In genomic region chr1:77889671-77890070, GRCh38 we compare ENCODE assay signal across 8 cellular contexts. TPM values are rescaled to one million over a fixed set of nuclear protein-coding genes. Genes with fewer than 3 reads are reported as not detected.
DNase-seq lines count a peak whose midpoint lies in the region; ATAC-seq, FAIRE-seq and TF ChIP-seq lines count a peak whose summit lies in the region.

No MANE protein-coding gene starts in this region.

- H3K79me2 ChIP-seq in H1 (ENCODE audit: control insufficient read depth in 1 of 2, insufficient read depth in 2 of 2, low read length in 2 of 2) (no peaks in the 10 kb centered on the region), OCI-LY7 (ENCODE audit: insufficient read depth, low read depth, low read length) (no peaks in the 10 kb centered on the region)

- H3K56ac ChIP-seq in IMR-90 (ENCODE audit: extremely low read depth, insufficient read depth, low read length) (peak overlapping the region; percentile 100), H1 (replicated peaks; ENCODE audit: insufficient read length, low read depth, low read length) (no peak overlapping the region)

- peaks cover 2% of the 10 kb centered on the region for H3K36me3 Mint-ChIP-seq in mesothelial cell of epicardium

- H3K9me1 ChIP-seq in IMR-90 (ENCODE audit: insufficient read depth, low read length) = no peaks in the 10 kb centered on the region

- H3K79me1 ChIP-seq in IMR-90 (ENCODE audit: low read depth in 1 of 2, low read length in 2 of 2) = peaks cover 15 to 34% of the 10 kb centered on the region in 2 experiments; a peak in 3 of 4 replicates
- no peaks in the 10 kb centered on the region for H3K79me1 ChIP-seq in H1 (ENCODE audit: low read depth, low read length)

- H3K23me2 ChIP-seq in H1 (ENCODE audit: low read depth, low read length) = peaks cover 5% of the 10 kb centered on the region

- H3K18ac ChIP-seq in IMR-90 (ENCODE audit: low read depth, low read length) (peak overlapping the region; percentile 99), H1 (ENCODE audit: extremely low read depth, low read length) (no peak overlapping the region)

- TF ChIP-seq POLR2A in IMR-90 (IDR thresholded peaks at IDR 0.05; ENCODE audit: low read depth, low read length) (0 out of 2 replicates have a peak, but pooled peaks have one; percentile 51), H1 (IDR thresholded peaks at IDR 0.05; ENCODE audit: control extremely low read depth in 1 of 2, low read depth in 2 of 2, low read length in 2 of 2) (no peak)

- BruUV-seq in IMR-90 (replicated peaks; lab: Mats Ljungman, UMichigan) (no TSS peak), OCI-LY7 (replicated peaks; lab: Mats Ljungman, UMichigan) (no TSS peak)

- H3K36me3 ChIP-seq in IMR-90 (ENCODE audit: control insufficient read depth, insufficient read depth, low read length) = peaks cover 14% of the 10 kb centered on the region
- H3K36me3 ChIP-seq in H1 (ENCODE audit: control insufficient read depth in 2 of 4, insufficient read depth in 4 of 4, low read length in 3 of 4) = no peaks in the 10 kb centered on the region
- no peaks in the 10 kb centered on the region for H3K36me3 ChIP-seq in OCI-LY7 (ENCODE audit: insufficient read depth, low read length)

- H3K27ac Mint-ChIP-seq in mesothelial cell of epicardium = peak overlapping the region; percentile 92

- no peak for TF ChIP-seq EP300 in H1 (IDR thresholded peaks at IDR 0.05; ENCODE audit: borderline replicate concordance in 1 of 2, low read depth in 2 of 2, low read length in 2 of 2)

- H2AK9ac ChIP-seq in IMR-90 (replicated peaks; ENCODE audit: low read depth, low read length, poor library complexity) = no peak overlapping the region

- WGBS in IMR-90 (ENCODE audit: extremely low coverage in 2 of 2, insufficient read length in 1 of 2), 2 experiments = no CpG with 5 or more reads among the region's 7 CpGs
- WGBS in H1 (ENCODE audit: extremely low coverage in 1 of 2, insufficient coverage in 1 of 2, insufficient read length in 1 of 2, insufficient replicate concordance in 2 of 2, low coverage in 1 of 2, low lambda C conversion rate in 2 of 2, missing lambda C conversion rate in 1 of 2), 2 experiments = 53% methylated on average over 7 of the region's 7 CpGs; no CpG with 5 or more reads in 1 of the 2 experiments

- H3K9me3 ChIP-seq in IMR-90 (ENCODE audit: control insufficient read depth, insufficient read depth, low read length) = no peaks in the 10 kb centered on the region
- no peaks in the 10 kb centered on the region for H3K9me3 ChIP-seq in H1 (ENCODE audit: insufficient read depth in 2 of 2, low read depth in 1 of 2, low read length in 1 of 2)
- no peaks in the 10 kb centered on the region for H3K9me3 ChIP-seq in OCI-LY7 (ENCODE audit: low read length)

- FAIRE-seq in H1 (lab: Jason Lieb, UNC) = no peak

- H3K27me3 Mint-ChIP-seq in mesothelial cell of epicardium (ENCODE audit: low read depth) = no peaks in the 10 kb centered on the region

- peak overlapping the region; percentile 99 for H2BK120ac ChIP-seq in IMR-90 (ENCODE audit: low read depth, low read length)
- H2BK120ac ChIP-seq in H1 (replicated peaks; ENCODE audit: low read depth, low read length) = no peak overlapping the region

- intact Hi-C loops in IMR-90 (cut with micrococcal nuclease) = loop anchor here (2.0 kb wide), 2 partner anchors 57 to 131 kb away; partner anchors contain the start of gene USP33
- intact Hi-C loops in OCI-LY7 (cut with micrococcal nuclease; ENCODE audit: unreplicated experiment) = no loop called here

- CTCF ChIA-PET in IMR-90 (lab: Yijun Ruan, JAX) = no interaction called here
- CTCF ChIA-PET in H1 (lab: Charles Lee; ENCODE audit: partially characterized antibody) = no interaction called here
- CTCF ChIA-PET in OCI-LY7 (lab: Charles Lee; ENCODE audit: unreplicated experiment) = no interaction called here

- dilution Hi-C loops in IMR-90 (cut with HindIII; ENCODE audit: low sequenced_read_pairs, unreplicated experiment) = no loop called here

- H3K23ac ChIP-seq in IMR-90 (ENCODE audit: low read depth, low read length) (peak overlapping the region; percentile 92; the same call in 1 of the 2 replicates), H1 (ENCODE audit: insufficient read length) (no peak overlapping the region)

- H3K9ac ChIP-seq in IMR-90 (ENCODE audit: low read depth, low read length) (peak overlapping the region; percentile 98), H1 (replicated peaks in 1 of 4; ENCODE audit: extremely low read depth in 1 of 4, low read depth in 3 of 4, low read length in 3 of 4) (no peak overlapping the region)

- H3K27me3 ChIP-seq in IMR-90 (ENCODE audit: control insufficient read depth, insufficient read depth, low read length) (no peaks in the 10 kb centered on the region), H1 (replicated peaks in 1 of 4; ENCODE audit: control insufficient read depth in 3 of 4, extremely low read depth in 1 of 4, insufficient read depth in 3 of 4, low read length in 3 of 4) (no peaks in the 10 kb centered on the region)

- POLR2A ChIA-PET in IMR-90 (lab: Charles Lee; ENCODE audit: unreplicated experiment) = no interaction called here
- POLR2A ChIA-PET in H1 (lab: Charles Lee; ENCODE audit: partially characterized antibody) = interaction anchor here (1.1 to 2.2 kb wide), 3 partner anchors 11 to 207 kb away, joined by 3 to 10 read pairs (median 6); partner anchors contain the start of gene ZZZ3
- POLR2A ChIA-PET in OCI-LY7 (lab: Charles Lee) = no interaction called here

- H4K5ac ChIP-seq in IMR-90 (ENCODE audit: low read depth, low read length) = peak overlapping the region; percentile 99
- no peak overlapping the region for H4K5ac ChIP-seq in H1 (ENCODE audit: insufficient read length, low read depth, low read length)

- no peaks in the 10 kb centered on the region for H3K9me3 Mint-ChIP-seq in mesothelial cell of epicardium

- peak overlapping the region; percentile 93 for H3K4me2 ChIP-seq in IMR-90 (ENCODE audit: low read depth, low read length)
- peak overlapping the region; percentile 59 to 76 for H3K4me2 ChIP-seq in H1 (ENCODE audit: insufficient read depth in 1 of 2, low read depth in 2 of 2, low read length in 2 of 2)
- no peak overlapping the region for H3K4me2 ChIP-seq in OCI-LY7 (ENCODE audit: low read length)

- H2AK5ac ChIP-seq in IMR-90 (ENCODE audit: low read depth, low read length) (peak overlapping the region; percentile 37; the same call in 1 of the 2 replicates), H1 (ENCODE audit: low read depth, low read length) (no peak overlapping the region)

- H3K14ac ChIP-seq in IMR-90 (replicated peaks; ENCODE audit: low read depth, low read length) = peak overlapping the region; percentile 100
- no peak overlapping the region for H3K14ac ChIP-seq in H1 (ENCODE audit: insufficient read length)

- peak overlapping the region; percentile 100; the same call in 1 of the 2 replicates for H3K4ac ChIP-seq in IMR-90 (ENCODE audit: low read depth, low read length)
- H3K4ac ChIP-seq in H1 (replicated peaks; ENCODE audit: insufficient read length, low read depth, low read length) = no peak overlapping the region

- H4K20me1 ChIP-seq in IMR-90 (ENCODE audit: insufficient read depth, low read length) (peaks cover 7% of the 10 kb centered on the region; the same call in 1 of the 2 replicates), H1 (replicated peaks in 1 of 2; ENCODE audit: control insufficient read depth in 1 of 2, insufficient read depth in 2 of 2, low read length in 2 of 2) (no peaks in the 10 kb centered on the region), OCI-LY7 (ENCODE audit: insufficient read depth, low read length) (no peaks in the 10 kb centered on the region)

- TF ChIP-seq CTCF in IMR-90 (conservative IDR thresholded peaks at IDR 0.05; ENCODE audit: low read depth, low read length) (no peak), H1 (IDR thresholded peaks at IDR 0.05; ENCODE audit: control extremely low read depth in 1 of 3, insufficient read depth in 1 of 3, low read depth in 1 of 3, low read length in 3 of 3) (no peak), mesothelial cell of epicardium (IDR thresholded peaks at IDR 0.05; ENCODE audit: unreplicated experiment) (no peak), OCI-LY7 (conservative IDR thresholded peaks at IDR 0.05; ENCODE audit: low read length) (no peak)

- H4K91ac ChIP-seq in IMR-90 (ENCODE audit: insufficient read depth, low read depth, low read length) = peak overlapping the region; percentile 100
- H4K91ac ChIP-seq in H1 (replicated peaks; ENCODE audit: insufficient read length, low read length) = no peak overlapping the region

- TF ChIP-seq RAD21 in IMR-90 (IDR thresholded peaks at IDR 0.05; ENCODE audit: low read length) (no peak), H1 (IDR thresholded peaks at IDR 0.05 in 1 of 2, conservative IDR thresholded peaks at IDR 0.05 in 1 of 2; ENCODE audit: low read depth in 2 of 2, low read length in 2 of 2) (no peak)

- H3K4me1 ChIP-seq in IMR-90 (ENCODE audit: control insufficient read depth, insufficient read depth, low read length) (peaks cover 9% of the 10 kb centered on the region), H1 (replicated peaks in 1 of 4; ENCODE audit: control insufficient read depth in 3 of 4, insufficient read depth in 4 of 4, low read length in 3 of 4) (peaks cover 0 to 3% (median 0%) of the 10 kb centered on the region in 4 experiments; a peak in 1 of 7 replicates), OCI-LY7 (ENCODE audit: insufficient read depth, low read length, poor library complexity, severe bottlenecking) (no peaks in the 10 kb centered on the region)

- peak overlapping the region; percentile 85 to 97 for H4K8ac ChIP-seq in IMR-90 (ENCODE audit: low read depth in 2 of 2, low read length in 2 of 2)
- H4K8ac ChIP-seq in H1 (ENCODE audit: extremely low read depth, insufficient read depth, low read length) = no peak overlapping the region

- H3K4me3 ChIP-seq in IMR-90 (ENCODE audit: insufficient read depth, low read depth, low read length) (peak overlapping the region; percentile 98), H1 (ENCODE audit: extremely low read depth in 1 of 4, insufficient read depth in 2 of 4, low read depth in 3 of 4, low read length in 4 of 4) (peak overlapping the region in 3 of 4 experiments; percentile 70 to 93 (median 92); a peak in 6 of 8 replicates), OCI-LY7 (ENCODE audit: low read depth, low read length, poor library complexity, severe bottlenecking) (no peak overlapping the region)

- H3K4me3 Mint-ChIP-seq in mesothelial cell of epicardium = peak overlapping the region; percentile 88

- H3K4me1 Mint-ChIP-seq in mesothelial cell of epicardium = peaks cover 11% of the 10 kb centered on the region

- peak overlapping the region; percentile 85; the same call in 2 of the 3 replicates for H2BK15ac ChIP-seq in IMR-90 (ENCODE audit: low read depth, low read length)
- no peak overlapping the region for H2BK15ac ChIP-seq in H1 (ENCODE audit: low read length)

- H2BK20ac ChIP-seq in IMR-90 (ENCODE audit: low read depth, low read length) = peak overlapping the region; percentile 83; the same call in 1 of the 2 replicates
- no peak overlapping the region for H2BK20ac ChIP-seq in H1 (ENCODE audit: low read length)

- H2AFZ ChIP-seq in IMR-90 (replicated peaks; ENCODE audit: low read length, poor library complexity) = no peak overlapping the region
- H2AFZ ChIP-seq in H1 (ENCODE audit: low read length) = no peak overlapping the region
- H2AFZ ChIP-seq in OCI-LY7 (ENCODE audit: low read length) = no peak overlapping the region

- peak; percentile 18 for ATAC-seq in IMR-90 (ENCODE audit: low read depth)

- H2BK5ac ChIP-seq in IMR-90 (ENCODE audit: low read depth, low read length, poor library complexity, severe bottlenecking) (peak overlapping the region; percentile 99), H1 (ENCODE audit: low read depth, low read length) (no peak overlapping the region)

- H3K9me2 ChIP-seq in OCI-LY7 (ENCODE audit: insufficient read depth, low read length) = no peaks in the 10 kb centered on the region

- DNase-seq in A172 (ENCODE audit: low spot score) (peak; percentile 55), IMR-90 (peak; percentile 91), H1 (ENCODE audit: low read depth in 1 of 2, low spot score in 2 of 2) (no peak), mesothelial cell of epicardium (ENCODE audit: low spot score in 2 of 2, unreplicated experiment in 2 of 2) (no peak), OCI-LY7 (ENCODE audit: low spot score) (no peak), NCI-H128 (lab: John Stamatoyannopoulos, UW; ENCODE audit: unreplicated experiment) (no peak)
- DNase-seq in activated CD4-positive, CD25-positive, alpha-beta regulatory T cell treated with anti-CD3 and anti-CD28 coated beads, Interleukin-2, amount 50 U/mL, for 72 hours = no peak
- no peak for DNase-seq in activated CD4-positive, alpha-beta T cell treated with anti-CD3 and anti-CD28 coated beads for 4 hours

- no peak overlapping the region for H2BK12ac ChIP-seq in H1 (ENCODE audit: low read depth, low read length)

- H3K27ac ChIP-seq in IMR-90 (ENCODE audit: insufficient read depth, low read length) = peak overlapping the region; percentile 99
- H3K27ac ChIP-seq in H1 (ENCODE audit: low read depth, low read length) = no peak overlapping the region
- H3K27ac ChIP-seq in OCI-LY7 (ENCODE audit: low read depth, low read length, poor library complexity, severe bottlenecking) = no peak overlapping the region

- in situ Hi-C loops in IMR-90 (cut with MboI; ENCODE audit: low sequenced_read_pairs) = no loop called here

RNA-seq across cellular contexts. Expression of gene NEXN, which starts 1.2 kb away (rescaled TPM):
- 4.0 and 5.6 TPM in 2 replicates for total RNA-seq in A172 (2014; rRNA removed; shearing (Covaris generic))
- 5.2 and 10.3 TPM in 2 replicates for total RNA-seq in IMR-90 (2012; rRNA removed)
- polyA plus RNA-seq in IMR-90 (2012; rRNA removed) = 13.4 and 16.1 TPM in 2 replicates
- polyA plus RNA-seq in IMR-90 (2012; cell fraction: cytosol; rRNA removed) = 1.9 and 2.5 TPM in 2 replicates
- polyA plus RNA-seq in IMR-90 (2012; cell fraction: nucleus; rRNA removed; ENCODE audit: low replicate concordance) = 2.7 and 27.0 TPM in 2 replicates
- total RNA-seq in H1 (2021; fragmentation: NEBNext Ultra II Directional; extraction: Animal tissue kit (Norgen Biotek cat#: 25700)) = 2.6 and 2.9 TPM in 2 replicates
- 0.17 and 0.20 TPM in 2 replicates for polyA plus RNA-seq in H1 (2011; rRNA removed)
- polyA plus RNA-seq in H1 (2011; cell fraction: cytosol; rRNA removed) = 0.56 TPM
- polyA plus RNA-seq in H1 (2011; cell fraction: nucleus; rRNA removed) = 0.91 TPM
- polyA plus RNA-seq in H1 (2012, experiment 1 of 2) = 2.9 to 5.6 TPM (median 3.1 TPM) in 4 replicates
- 0.37 TPM for polyA plus RNA-seq in H1 (2012, experiment 2 of 2)
- 10.6 TPM for polyA plus RNA-seq in H1 (2013, experiment 1 of 2)
- 10.6 TPM for polyA plus RNA-seq in H1 (2013, experiment 2 of 2)
- 0.15 and 0.22 TPM in 2 replicates for polyA minus RNA-seq in H1 (2011; rRNA and poly(A)+ RNA removed)
- 0.73 TPM for polyA minus RNA-seq in H1 (2011; cell fraction: cytosol; rRNA and poly(A)+ RNA removed)
- polyA minus RNA-seq in H1 (2011; cell fraction: nucleus; rRNA and poly(A)+ RNA removed) = 2.2 TPM
- 6.9 to 8.2 TPM (median 7.0 TPM) in 3 replicates for total RNA-seq in mesothelial cell of epicardium
- total RNA-seq in OCI-LY7 (2014; rRNA removed; shearing (Covaris generic)) = not detected in 2 replicates
- 0.28 TPM in 1 of 2 replicates, not detected in the other for total RNA-seq in OCI-LY7 (2022)

Comparison
In these comparisons a context has a peak if more than half of its experiments do, and no peak if none do; other contexts are left out.
1. DNase-seq: peak in A172 (single experiment) and IMR-90 (single experiment); none in H1 (0 of 2), mesothelial cell of epicardium (0 of 2), activated CD4-positive, CD25-positive, alpha-beta regulatory T cell treated with anti-CD3 and anti-CD28 coated beads, Interleukin-2, amount 50 U/mL, for 72 hours (single experiment), activated CD4-positive, alpha-beta T cell treated with anti-CD3 and anti-CD28 coated beads for 4 hours (0 of 2), OCI-LY7 (single experiment) and NCI-H128 (single experiment).